ENCODE assay signal across 12 cellular contexts in genomic region chr12:108360487-108360886, GRCh38. TPM values are rescaled to one million over a fixed set of nuclear protein-coding genes. Genes with fewer than 3 reads are reported as not detected.
DNase-seq lines count a peak whose midpoint lies in the region; ATAC-seq and TF ChIP-seq lines count a peak whose summit lies in the region.
"Had no signal": no experiment of that assay in that cellular context is flagged by ENCODE, and none has a peak within 500 bp of the region (broad histone marks: within the 10 kb centered on the region; RNA-seq: fewer than 3 reads in every experiment).

No MANE protein-coding gene starts in this region.

- no peaks in the 10 kb centered on the region for H3K9me3 ChIP-seq in colonic mucosa
- H3K9me3 ChIP-seq: psoas muscle had no signal

- intact Hi-C loops in colonic mucosa (cut with DNase I) = no loop called here

- DNase-seq in amniotic stem cell (lab: John Stamatoyannopoulos, UW) = peak; percentile 23
- DNase-seq in retina = peak; percentile 44
- DNase-seq in colonic mucosa = no peak
- DNase-seq in activated CD8-positive, alpha-beta memory T cell treated with anti-CD3 and anti-CD28 coated beads, Interleukin-2, amount 50 U/mL, for 4 hours = no peak
- DNase-seq: DMS53, NCI-H1930, psoas muscle, SIG-M5 had no signal

- no peak overlapping the region for H3K9ac ChIP-seq in colonic mucosa (ENCODE audit: low read depth in 2 of 2, low read length in 2 of 2)

- no peak overlapping the region for H3K4me3 ChIP-seq in colonic mucosa
- H3K4me3 ChIP-seq: psoas muscle had no signal

- H3K4me1 ChIP-seq in colonic mucosa = no peaks in the 10 kb centered on the region
- H3K4me1 ChIP-seq: psoas muscle had no signal

- H3K36me3 ChIP-seq in colonic mucosa = no peaks in the 10 kb centered on the region

- ATAC-seq in GM18873 (IDR thresholded peaks at IDR 0.05; ENCODE audit: low FRiP score, unreplicated experiment) (peak; percentile 50), HG02885 (IDR thresholded peaks at IDR 0.05; ENCODE audit: poor library complexity, unreplicated experiment) (peak; percentile 64), HG03342 (IDR thresholded peaks at IDR 0.05; ENCODE audit: unreplicated experiment) (no peak), GM19455 (IDR thresholded peaks at IDR 0.05; ENCODE audit: unreplicated experiment) (no peak)
- ATAC-seq: psoas muscle had no signal

- no peaks in the 10 kb centered on the region for H3K27me3 ChIP-seq in colonic mucosa

- TF ChIP-seq CTCF in colonic mucosa (IDR thresholded peaks at IDR 0.05) = no peak

- H3K27ac ChIP-seq in colonic mucosa = no peak overlapping the region
- H3K27ac ChIP-seq: psoas muscle had no signal

RNA-seq across cellular contexts. Expression of gene CMKLR1, which starts 21.4 kb away (rescaled TPM):
- total RNA-seq in colonic mucosa = 1 to 10 TPM; 3.0 to 4.9 TPM

Comparison
In these comparisons a context has a peak if more than half of its experiments do, and no peak if none do; other contexts are left out.
1. ATAC-seq: peak in GM18873 (single experiment) and HG02885 (single experiment); none in HG03342 (single experiment) and GM19455 (single experiment).
2. DNase-seq: peak in amniotic stem cell (single experiment) and retina (single experiment); none in colonic mucosa (single experiment) and activated CD8-positive, alpha-beta memory T cell treated with anti-CD3 and anti-CD28 coated beads, Interleukin-2, amount 50 U/mL, for 4 hours (single experiment).